Comparison of ENCODE assay signal across 17 cellular contexts in the genomic region with DNA sequence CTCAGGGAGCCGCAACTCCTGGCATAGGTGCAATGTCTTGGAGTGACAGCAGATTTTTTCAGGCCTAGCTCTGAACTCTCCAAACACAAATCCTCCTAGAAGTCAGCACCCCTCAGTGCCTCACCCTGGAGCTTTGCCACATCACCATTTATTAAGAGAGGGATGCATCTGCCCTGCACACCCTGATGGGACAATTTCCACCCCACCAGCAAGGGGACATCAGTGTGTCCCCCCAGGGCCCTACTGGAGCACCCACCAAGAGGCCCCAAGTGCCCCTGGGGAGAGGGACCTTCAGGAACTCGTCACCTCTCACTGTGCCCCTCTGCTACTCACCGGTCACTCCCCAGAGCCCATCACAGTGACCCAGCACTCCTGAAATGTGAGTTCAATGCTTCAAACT.
"Had no signal": no experiment of that assay in that cellular context is flagged by ENCODE, and none has a peak within 500 bp of the region (broad histone marks: within the 10 kb centered on the region; RNA-seq: fewer than 3 reads in every experiment).

No MANE protein-coding gene starts in this region.

- H3K4me3 Mint-ChIP-seq: activated CD8-positive, alpha-beta T cell treated with anti-CD3 and anti-CD28 coated beads, Interleukin-2, amount 10 ng/mL, durations not matched to agents 7 days and 5 days; brain; naive B cell; neural crest cell; stimulated activated memory B cell treated with anti-CD40 and anti-IgM and Interleukin-4, amounts not matched to agents 10 μg/mL and 1 μg/mL and 100 μg/mL, for 72 hours; T-cell had no signal

- H3K9me3 ChIP-seq: gastrocnemius medialis had no signal

- H3K27me3 Mint-ChIP-seq: brain had no signal

- H3K36me3 ChIP-seq: gastrocnemius medialis, left ventricle myocardium inferior, sigmoid colon, tibial artery had no signal

- H3K27me3 ChIP-seq: gastrocnemius medialis, sigmoid colon, tibial artery had no signal

- H3K4me3 ChIP-seq: gastrocnemius medialis, left ventricle myocardium inferior, sigmoid colon, tibial artery had no signal

- DNase-seq: activated CD4-positive, alpha-beta T cell treated with anti-CD3 and anti-CD28 coated beads for 48 hours; activated CD4-positive, CD25-positive, alpha-beta regulatory T cell; activated CD8-positive, alpha-beta T cell treated with anti-CD3 and anti-CD28 coated beads, Interleukin-2, amount 10 ng/mL, durations not matched to agents 7 days and 5 days; activated naive CD4-positive, alpha-beta T cell treated with Interleukin-2 at 50 U/mL for 16 hours; caudate nucleus; erythroblast; gastrocnemius medialis; left ventricle myocardium inferior; naive B cell; sigmoid colon; stimulated activated CD4-positive, alpha-beta T cell treated with anti-CD3 and anti-CD28 coated beads, Interleukin-4, amount 100 ng/mL, for 4 hours; T-helper 9 cell had no signal

- H3K27ac ChIP-seq: gastrocnemius medialis, left ventricle myocardium inferior had no signal

- H3K27ac Mint-ChIP-seq: activated CD8-positive, alpha-beta T cell treated with anti-CD3 and anti-CD28 coated beads, Interleukin-2, amount 10 ng/mL, durations not matched to agents 7 days and 5 days; naive B cell; stimulated activated memory B cell treated with anti-CD40 and anti-IgM and Interleukin-4, amounts not matched to agents 10 μg/mL and 1 μg/mL and 100 μg/mL, for 72 hours; T-cell had no signal

- ATAC-seq: activated CD8-positive, alpha-beta T cell treated with anti-CD3 and anti-CD28 coated beads, Interleukin-2, amount 10 ng/mL, durations not matched to agents 7 days and 5 days; gastrocnemius medialis; stimulated activated memory B cell treated with anti-CD40 and anti-IgM and Interleukin-4, amounts not matched to agents 10 μg/mL and 1 μg/mL and 100 μg/mL, for 72 hours; T-cell had no signal
